8 cellular contexts compared by ENCODE assay signal in genomic region chrX:275476-275966, GRCh38. TPM values are rescaled to one million over a fixed set of nuclear protein-coding genes. Genes with fewer than 3 reads are reported as not detected.
DNase-seq lines count a peak whose midpoint lies in the region; ATAC-seq and TF ChIP-seq lines count a peak whose summit lies in the region.

No MANE protein-coding gene starts in this region.

- peaks cover 13% of the 10 kb centered on the region for H3K4me1 ChIP-seq in HUES6 (ENCODE audit: control insufficient read depth, insufficient read depth, low read length)
- H3K4me1 ChIP-seq in gastroesophageal sphincter: peaks cover 2 to 19% (median 12%) of the 10 kb centered on the region in 3 donors

- H3K27ac ChIP-seq in HUES6 (ENCODE audit: low read depth, low read length) (peak overlapping the region; percentile 20; the same call in 1 of the 2 replicates), gastroesophageal sphincter (peak overlapping the region in 2 of 4 donors; percentile 34 to 43)

- H3K9me3 ChIP-seq in HUES6 (ENCODE audit: control insufficient read depth, insufficient read depth, low read depth, low read length) (no peaks in the 10 kb centered on the region), gastroesophageal sphincter (no peaks in the 10 kb centered on the region)

- peaks cover 3% of the 10 kb centered on the region; the same call in 1 of the 2 replicates for H3K27me3 ChIP-seq in HUES6 (ENCODE audit: control insufficient read depth, insufficient read depth, low read length)
- H3K27me3 ChIP-seq in gastroesophageal sphincter: peaks cover 4% of the 10 kb centered on the region

- DNase-seq in sciatic nerve (ENCODE audit: low spot score): no peak
- no peak for DNase-seq in HuH-7 (ENCODE audit: low spot score)
- DNase-seq in mucosa of gallbladder (ENCODE audit: low spot score): no peak
- no peak for DNase-seq in NCI-H2081 treated with DMSO at 0.1 percent for 48 hours (lab: John Stamatoyannopoulos, UW)
- DNase-seq in NCI-H1092 (lab: John Stamatoyannopoulos, UW): no peak

- no peak for TF ChIP-seq POLR2A in gastroesophageal sphincter (IDR thresholded peaks at IDR 0.05)

- H3K36me3 ChIP-seq in HUES6 (ENCODE audit: control insufficient read depth, insufficient read depth, low read length): 0 out of 2 replicates have a peak, but pooled peaks cover 3% of the 10 kb centered on the region
- H3K36me3 ChIP-seq in gastroesophageal sphincter: no peaks in the 10 kb centered on the region

- TF ChIP-seq EP300 in gastroesophageal sphincter (IDR thresholded peaks at IDR 0.05): no peak

- intact Hi-C loops in sciatic nerve (cut with DNase I): no loop called here

- H3K9ac ChIP-seq in HUES6 (ENCODE audit: low read length): peak overlapping the region; percentile 47

- WGBS in gastroesophageal sphincter (ENCODE audit: low coverage in 1 of 2), 2 donors: 67% methylated on average over 4 of the region's 32 CpGs; no CpG with 5 or more reads in 1 of the 2 donors

- H3K4me3 ChIP-seq in HUES6 (ENCODE audit: low read depth, low read length) (peak overlapping the region; percentile 77), gastroesophageal sphincter (peak overlapping the region in 1 of 2 donors; percentile 61)

- ATAC-seq in GM21381 (IDR thresholded peaks at IDR 0.05; ENCODE audit: unreplicated experiment) (peak; percentile 14), gastroesophageal sphincter (peak; percentile 20), sciatic nerve (peak; percentile 41)

- TF ChIP-seq CTCF in gastroesophageal sphincter (IDR thresholded peaks at IDR 0.05): no peak

RNA-seq across cellular contexts. Expression of gene PLCXD1, which starts 5.7 kb away (rescaled TPM):
- total RNA-seq in gastroesophageal sphincter (1 to 10 TPM; 1.1 to 8.8 (median 6.0) TPM), sciatic nerve (11.0 TPM), mucosa of gallbladder (34.8 TPM)

RNA-seq across cellular contexts. Expression of gene GTPBP6, which starts 43.1 kb away (rescaled TPM):
- 10 to 100 TPM; 35.3 to 53.5 (median 46.3) TPM for total RNA-seq in gastroesophageal sphincter
- total RNA-seq in sciatic nerve: 43.1 TPM
- total RNA-seq in mucosa of gallbladder: 54.1 TPM
